8 cellular contexts compared by ENCODE assay signal in the genomic region with DNA sequence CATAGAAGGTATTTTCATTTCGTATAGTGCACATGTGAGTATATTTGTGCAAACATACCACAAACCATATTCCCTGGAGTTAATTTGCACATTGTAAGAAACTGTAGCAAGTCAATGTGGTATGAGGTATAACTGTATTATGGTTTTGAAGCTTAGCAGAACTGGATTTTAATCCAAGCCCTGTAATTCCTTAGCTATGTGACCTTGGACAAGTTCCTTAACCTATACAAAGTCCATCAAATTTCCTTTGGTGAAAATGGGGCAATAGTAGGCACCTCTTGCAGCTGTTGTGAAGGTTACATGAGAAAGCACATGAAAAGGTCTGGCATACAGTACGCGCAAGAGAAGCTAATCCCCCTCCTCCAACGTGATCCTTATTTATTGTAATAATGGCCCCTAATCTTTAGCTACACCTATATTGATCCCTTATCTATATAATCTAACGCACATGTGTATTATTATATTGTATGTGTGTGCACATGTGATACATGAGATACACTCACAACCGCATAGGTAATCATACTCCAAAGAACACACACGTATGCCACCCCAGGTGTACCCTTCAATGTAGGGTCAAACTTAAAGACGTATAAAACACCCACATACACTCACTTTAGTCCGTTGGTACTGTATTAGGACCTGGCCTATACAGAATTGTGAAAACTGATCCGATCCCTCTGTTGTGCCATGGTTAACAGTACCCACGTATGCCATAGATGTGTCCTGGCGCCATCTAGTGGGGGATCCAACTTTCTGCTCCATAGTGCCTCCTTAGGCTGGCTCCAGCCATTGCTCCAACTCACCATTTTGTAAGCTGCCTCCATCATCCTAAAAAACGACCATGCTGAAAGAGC.
DNase-seq lines count a peak whose midpoint lies in the region; TF ChIP-seq lines count a peak whose summit lies in the region.

No MANE protein-coding gene starts in this region.

- H3F3A ChIP-seq in GM23248 (ENCODE audit: insufficient read depth) = no peaks in the 10 kb centered on the region

- no peak overlapping the region for H3K4me2 ChIP-seq in GM23248 (ENCODE audit: unreplicated experiment)

- no peaks in the 10 kb centered on the region for H3K27me3 Mint-ChIP-seq in neural crest cell (ENCODE audit: low read depth)

- H3K27ac ChIP-seq in GM23248 = no peak overlapping the region

- H3K4me3 ChIP-seq in GM23248 (no peak overlapping the region), fibroblast of mammary gland (ENCODE audit: control insufficient read depth, low read depth, low read length) (no peak overlapping the region)

- H3K9me3 Mint-ChIP-seq in neural crest cell = peaks cover 4% of the 10 kb centered on the region

- 47 to 50% methylated on average over 13 of the region's 13 CpGs for WGBS in GM23248 (ENCODE audit: low coverage in 1 of 2, low lambda C conversion rate in 2 of 2, missing lambda C conversion rate in 2 of 2), 2 experiments

- H4K20me1 ChIP-seq in GM23248 (ENCODE audit: insufficient read depth) = no peaks in the 10 kb centered on the region

- no peak overlapping the region for H3K9ac ChIP-seq in GM23248

- peaks cover 27% of the 10 kb centered on the region for H3K4me1 Mint-ChIP-seq in neural crest cell

- no peaks in the 10 kb centered on the region for H3K9me3 ChIP-seq in GM23248 (ENCODE audit: low read depth)

- DNase-seq in ELF-1 (ENCODE audit: low read depth, low spot score) (peak; percentile 84), GM23248 (peak; percentile 84), KG1 (lab: John Stamatoyannopoulos, UW) (peak; percentile 66), OCI-M2 (lab: John Stamatoyannopoulos, UW; ENCODE audit: unreplicated experiment) (peak; percentile 0), activated T-cell treated with anti-CD3 and anti-CD28 coated beads for 4 hours (peak; percentile 44), fibroblast of mammary gland (ENCODE audit: low read depth) (peak; percentile 85), neural crest cell (ENCODE audit: low read depth, low spot score) (peak; percentile 80), stromal cell of bone marrow (ENCODE audit: low read depth) (peak; percentile 57)

- in situ Hi-C loops in GM23248 (cut with MboI) = loop anchor here (10.0 to 25.0 kb wide), 2 partner anchors 300 to 538 kb away; no protein-coding TSS in a partner anchor

- H3K27ac Mint-ChIP-seq in neural crest cell (ENCODE audit: unreplicated experiment) = no peak overlapping the region

- no peaks in the 10 kb centered on the region for H3K79me2 ChIP-seq in GM23248 (ENCODE audit: insufficient read depth)

- H3K9me2 ChIP-seq in GM23248 (ENCODE audit: insufficient read depth) = no peaks in the 10 kb centered on the region

- no peaks in the 10 kb centered on the region for H3K27me3 ChIP-seq in GM23248 (replicated peaks; ENCODE audit: insufficient read depth)

- no peaks in the 10 kb centered on the region for H3K36me3 Mint-ChIP-seq in neural crest cell (ENCODE audit: low read depth)

- H3K4me3 Mint-ChIP-seq in neural crest cell = no peak overlapping the region

- H2AFZ ChIP-seq in GM23248 = no peak overlapping the region

- no peaks in the 10 kb centered on the region for H3K36me3 ChIP-seq in GM23248 (ENCODE audit: low read depth)

- peak; percentile 100 for TF ChIP-seq CTCF in fibroblast of mammary gland (conservative IDR thresholded peaks at IDR 0.05; ENCODE audit: control insufficient read depth, insufficient read depth, low read depth, low read length)
- TF ChIP-seq CTCF in neural crest cell (conservative IDR thresholded peaks at IDR 0.05) = peak; percentile 93

- H3K4me1 ChIP-seq in GM23248 (ENCODE audit: insufficient read depth) = peaks cover 6% of the 10 kb centered on the region; the same call in 1 of the 2 replicates

Comparison
In these comparisons a context has a peak if more than half of its experiments do, and no peak if none do; other contexts are left out.
1. DNase-seq: peak in every context shown above with its lines; median percentile 85 in fibroblast of mammary gland; 84 in ELF-1; 84 in GM23248; 80 in neural crest cell; 66 in KG1; 57 in stromal cell of bone marrow; 44 in activated T-cell treated with anti-CD3 and anti-CD28 coated beads for 4 hours; 0 in OCI-M2.